Comparison of ENCODE assay signal across 29 cellular contexts in the genomic region with DNA sequence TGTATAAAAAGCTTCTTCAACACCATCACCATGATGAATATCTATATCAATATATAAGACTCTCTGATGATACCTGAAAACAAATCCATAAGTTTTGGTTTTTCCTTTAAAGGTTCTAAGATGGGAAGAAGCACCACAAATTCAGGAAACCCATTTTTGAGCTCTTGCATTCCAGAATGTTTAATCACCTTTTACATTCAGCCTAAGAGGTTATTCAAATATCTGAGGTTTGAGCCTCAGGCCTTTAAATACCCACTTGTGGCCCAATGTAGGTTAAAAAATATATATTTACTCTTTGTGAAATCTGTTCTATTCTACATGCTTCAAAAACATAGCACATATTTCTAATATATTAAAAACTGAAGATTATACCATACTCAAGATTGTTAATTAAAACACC. TPM values are rescaled to one million over a fixed set of nuclear protein-coding genes. Genes with fewer than 3 reads are reported as not detected.
DNase-seq lines count a peak whose midpoint lies in the region; ATAC-seq and TF ChIP-seq lines count a peak whose summit lies in the region.
"Had no signal": no experiment of that assay in that cellular context is flagged by ENCODE, and none has a peak within 500 bp of the region (broad histone marks: within the 10 kb centered on the region; RNA-seq: fewer than 3 reads in every experiment).

No MANE protein-coding gene starts in this region.

- no peaks in the 10 kb centered on the region for H3K9me3 Mint-ChIP-seq in activated CD8-positive, alpha-beta T cell treated with anti-CD3 and anti-CD28 coated beads, Interleukin-2, amount 10 ng/mL, durations not matched to agents 7 days and 5 days (ENCODE audit: insufficient read depth)
- H3K9me3 Mint-ChIP-seq: naive thymus-derived CD4-positive, alpha-beta T cell; T-cell; type B pancreatic cell had no signal

- H3K27ac Mint-ChIP-seq in activated CD8-positive, alpha-beta T cell treated with anti-CD3 and anti-CD28 coated beads, Interleukin-2, amount 10 ng/mL, durations not matched to agents 7 days and 5 days = no peak overlapping the region
- H3K27ac Mint-ChIP-seq: T-cell, type B pancreatic cell had no signal

- H3K9me3 ChIP-seq in WERI-Rb-1 (ENCODE audit: severe bottlenecking) = no peaks in the 10 kb centered on the region
- H3K9me3 ChIP-seq: BE2C, breast epithelium had no signal

- no peaks in the 10 kb centered on the region for H3K27me3 Mint-ChIP-seq in activated CD8-positive, alpha-beta T cell treated with anti-CD3 and anti-CD28 coated beads, Interleukin-2, amount 10 ng/mL, durations not matched to agents 7 days and 5 days (ENCODE audit: low read depth)
- H3K27me3 Mint-ChIP-seq: naive thymus-derived CD4-positive, alpha-beta T cell; T-cell; type B pancreatic cell had no signal

- intact Hi-C loops in Right ventricle myocardium inferior (cut with DNase I) = no loop called here

- TF ChIP-seq CTCF in fibroblast of the aortic adventitia (IDR thresholded peaks at IDR 0.05; ENCODE audit: insufficient read depth, low read length) = no peak
- TF ChIP-seq CTCF in WERI-Rb-1 (IDR thresholded peaks at IDR 0.05; ENCODE audit: low read depth, low read length) = no peak

- no peak for ATAC-seq in Right ventricle myocardium inferior
- no peak for ATAC-seq in activated CD8-positive, alpha-beta T cell treated with anti-CD3 and anti-CD28 coated beads, Interleukin-2, amount 10 ng/mL, durations not matched to agents 7 days and 5 days
- ATAC-seq: left colon; naive thymus-derived CD4-positive, alpha-beta T cell; T-cell had no signal

- H3K27me3 ChIP-seq in WERI-Rb-1 (ENCODE audit: insufficient read depth, low read depth, severe bottlenecking) = no peaks in the 10 kb centered on the region
- H3K27me3 ChIP-seq: BE2C, breast epithelium had no signal

- no peaks in the 10 kb centered on the region for H3K4me1 Mint-ChIP-seq in activated CD8-positive, alpha-beta T cell treated with anti-CD3 and anti-CD28 coated beads, Interleukin-2, amount 10 ng/mL, durations not matched to agents 7 days and 5 days (ENCODE audit: low read depth)

- peak; percentile 4 for DNase-seq in A172 (ENCODE audit: low spot score)
- DNase-seq in HS-5 (ENCODE audit: low read depth) = peak; percentile 26
- peak; percentile 13 for DNase-seq in amniotic epithelial cell (ENCODE audit: low read depth)
- peak; percentile 30 for DNase-seq in fibroblast of the aortic adventitia (ENCODE audit: low read depth)
- DNase-seq in erythroblast (lab: John Stamatoyannopoulos, UW) = no peak
- DNase-seq in Right ventricle myocardium inferior (ENCODE audit: missing footprints) = no peak
- no peak for DNase-seq in WERI-Rb-1
- no peak for DNase-seq in activated CD8-positive, alpha-beta T cell treated with anti-CD3 and anti-CD28 coated beads, Interleukin-2, amount 10 ng/mL, durations not matched to agents 7 days and 5 days
- DNase-seq: 8988T; activated CD4-positive, CD25-positive, alpha-beta regulatory T cell treated with anti-CD3 and anti-CD28 coated beads, Interleukin-2, amount 50 U/mL, for 72 hours; activated gamma-delta T cell treated with Interleukin-2 at 50 U/mL for 16 hours; activated T-cell treated with anti-CD3 and anti-CD28 coated beads, Interleukin-2, amount 50 U/mL, for 1 hour; BE2C; COR-L47; H7; left colon; naive thymus-derived CD4-positive, alpha-beta T cell; NCI-H1105 treated with DMSO at 0.1 percent for 48 hours; NCI-H2029 treated with DMSO at 0.1 percent for 48 hours; NCI-H345; NCI-H748 treated with DMSO at 0.1 percent for 48 hours; occipital lobe; OCI-M1; SIG-M5; small intestine; T-cell had no signal

- H3K36me3 ChIP-seq in WERI-Rb-1 = peaks cover 94% of the 10 kb centered on the region
- H3K36me3 ChIP-seq: breast epithelium had no signal

- H3K4me3 ChIP-seq in fibroblast of the aortic adventitia (ENCODE audit: low read depth, low read length) = no peak overlapping the region
- no peak overlapping the region for H3K4me3 ChIP-seq in WERI-Rb-1 (ENCODE audit: low read depth, low read length)
- H3K4me3 ChIP-seq: breast epithelium, coronary artery had no signal

- peaks cover 47% of the 10 kb centered on the region for H3K36me3 Mint-ChIP-seq in activated CD8-positive, alpha-beta T cell treated with anti-CD3 and anti-CD28 coated beads, Interleukin-2, amount 10 ng/mL, durations not matched to agents 7 days and 5 days (ENCODE audit: low read depth)

- CTCF ChIA-PET in activated CD8-positive, alpha-beta T cell treated with anti-CD3 and anti-CD28 coated beads, Interleukin-2, amount 10 ng/mL, durations not matched to agents 7 days and 5 days (lab: Charles Lee) = interaction anchor here (0.9 to 1.6 kb wide), 2 partner anchors 9 to 33 kb away, joined by 3 read pairs; no protein-coding TSS in a partner anchor

- H3K27ac ChIP-seq in WERI-Rb-1 = no peak overlapping the region
- H3K27ac ChIP-seq: breast epithelium, coronary artery had no signal

- TF ChIP-seq POLR2A in erythroblast (IDR thresholded peaks at IDR 0.05; ENCODE audit: low read length) = no peak

- no peak overlapping the region for H3K4me3 Mint-ChIP-seq in activated CD8-positive, alpha-beta T cell treated with anti-CD3 and anti-CD28 coated beads, Interleukin-2, amount 10 ng/mL, durations not matched to agents 7 days and 5 days
- H3K4me3 Mint-ChIP-seq: naive thymus-derived CD4-positive, alpha-beta T cell; T-cell; type B pancreatic cell had no signal

- POLR2A ChIA-PET in activated CD8-positive, alpha-beta T cell treated with anti-CD3 and anti-CD28 coated beads, Interleukin-2, amount 10 ng/mL, durations not matched to agents 7 days and 5 days (lab: Charles Lee) = no interaction called here

RNA-seq across cellular contexts. Expression of a gene that starts 17.6 kb away (rescaled TPM):
- total RNA-seq in A172 (2014; rRNA removed; shearing (Covaris generic)) = 98.6 and 118 TPM in 2 replicates
- 77.1 and 176 TPM in 2 replicates for total RNA-seq in fibroblast of the aortic adventitia (ENCODE audit: low replicate concordance)
- 41.3 TPM for total RNA-seq in Right ventricle myocardium inferior
- 10 to 100 TPM; 66.8 to 75.7 TPM for total RNA-seq in activated CD8-positive, alpha-beta T cell treated with anti-CD3 and anti-CD28 coated beads, Interleukin-2, amount 10 ng/mL, durations not matched to agents 7 days and 5 days

Comparison
In these comparisons a context has a peak if more than half of its experiments do, and no peak if none do; other contexts are left out.
1. DNase-seq: peak in A172 (single experiment), HS-5 (single experiment), amniotic epithelial cell (single experiment) and fibroblast of the aortic adventitia (single experiment); none in erythroblast (0 of 2), Right ventricle myocardium inferior (single experiment), WERI-Rb-1 (single experiment) and activated CD8-positive, alpha-beta T cell treated with anti-CD3 and anti-CD28 coated beads, Interleukin-2, amount 10 ng/mL, durations not matched to agents 7 days and 5 days (single experiment).